Comparison of ENCODE assay signal across 1 cellular context in the genomic region with DNA sequence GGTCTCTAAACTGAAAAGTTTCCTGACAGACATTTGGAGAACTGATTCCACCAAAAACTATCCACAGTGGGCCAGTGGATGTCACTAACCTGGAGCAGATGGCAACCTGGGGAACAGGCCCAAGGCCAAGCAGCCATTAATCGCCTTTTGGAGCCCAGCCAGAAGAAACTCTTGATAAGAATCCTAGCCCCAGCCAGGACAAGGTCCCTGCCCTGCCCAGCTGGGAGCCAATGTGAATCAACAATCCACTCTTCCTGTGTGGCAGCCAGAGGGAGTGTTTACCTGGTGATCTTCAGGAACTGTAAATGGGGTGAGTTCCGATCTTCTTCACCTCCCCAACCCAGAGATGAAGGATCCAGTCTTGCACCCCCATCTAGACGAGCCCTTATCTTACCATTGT.
TF ChIP-seq lines count a peak whose summit lies in the region.

No MANE protein-coding gene starts in this region.

TF ChIP-seq in HepG2, 621 proteins besides CTCF, POLR2A, EP300 and RAD21 (continued from another document):
- TF ChIP-seq, protein P1, sequence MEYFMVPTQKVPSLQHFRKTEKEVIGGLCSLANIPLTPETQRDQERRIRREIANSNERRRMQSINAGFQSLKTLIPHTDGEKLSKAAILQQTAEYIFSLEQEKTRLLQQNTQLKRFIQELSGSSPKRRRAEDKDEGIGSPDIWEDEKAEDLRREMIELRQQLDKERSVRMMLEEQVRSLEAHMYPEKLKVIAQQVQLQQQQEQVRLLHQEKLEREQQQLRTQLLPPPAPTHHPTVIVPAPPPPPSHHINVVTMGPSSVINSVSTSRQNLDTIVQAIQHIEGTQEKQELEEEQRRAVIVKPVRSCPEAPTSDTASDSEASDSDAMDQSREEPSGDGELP (IDR thresholded peaks at IDR 0.05; ENCODE audit: borderline replicate concordance, low read depth) = peak; percentile 47; the same call in 1 of the 2 replicates
- TF ChIP-seq ZNF572 (CRISPR knock-in tag; IDR thresholded peaks at IDR 0.05) (no peak), NFIC (IDR thresholded peaks at IDR 0.05; ENCODE audit: low read length) (no peak)
